ENCODE assay signal across 8 cellular contexts in the genomic region with DNA sequence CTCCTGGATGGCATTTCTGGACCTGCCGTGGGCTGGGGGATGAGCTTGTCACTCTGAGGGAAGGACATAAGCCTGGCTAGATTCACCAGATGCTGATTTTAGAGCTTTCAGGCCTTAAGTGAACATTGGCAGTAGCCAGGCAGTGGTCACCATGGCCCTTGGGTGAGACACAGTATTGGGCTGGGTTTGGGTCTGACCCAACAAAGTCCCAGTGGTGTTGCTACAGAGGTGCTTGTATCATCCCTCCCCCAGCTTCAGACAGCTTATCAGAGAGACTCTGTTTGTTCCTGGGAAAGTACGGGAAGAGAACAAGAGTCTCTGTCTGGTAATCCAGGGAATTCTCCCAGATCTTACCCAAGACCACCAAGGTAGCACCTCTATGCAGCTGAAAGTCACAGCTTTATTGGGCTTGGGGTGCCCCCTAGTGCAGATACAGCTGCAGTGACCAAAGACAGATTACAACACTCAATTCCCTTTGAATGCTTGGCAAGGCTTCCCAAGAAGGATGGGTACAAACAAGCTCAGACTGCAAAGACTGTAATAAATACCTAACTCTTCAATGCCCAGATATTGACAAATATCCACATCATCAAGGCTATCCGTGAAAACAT. TPM values are rescaled to one million over a fixed set of nuclear protein-coding genes. Genes with fewer than 3 reads are reported as not detected.
DNase-seq lines count a peak whose midpoint lies in the region; ATAC-seq, FAIRE-seq and TF ChIP-seq lines count a peak whose summit lies in the region.

No MANE protein-coding gene starts in this region.

- H3K36me3 ChIP-seq in gastroesophageal sphincter (no peaks in the 10 kb centered on the region), small intestine (ENCODE audit: control insufficient read depth in 2 of 2, insufficient read depth in 2 of 2, low read length in 2 of 2) (no peaks in the 10 kb centered on the region)

- peak in 3 of 4 experiments; percentile 28 to 46 (median 30) for TF ChIP-seq CTCF in gastroesophageal sphincter (IDR thresholded peaks at IDR 0.05)

- ATAC-seq in gastroesophageal sphincter = no peak
- no peak for ATAC-seq in GM18511 (IDR thresholded peaks at IDR 0.05; ENCODE audit: unreplicated experiment)
- no peak for ATAC-seq in HG03378 (IDR thresholded peaks at IDR 0.05; ENCODE audit: unreplicated experiment)

- no peak for TF ChIP-seq EP300 in gastroesophageal sphincter (IDR thresholded peaks at IDR 0.05)

- peak; percentile 38 for DNase-seq in stimulated activated CD4-positive, alpha-beta T cell treated with anti-CD3 and anti-CD28 coated beads, Interleukin-15, amount 100 ng/mL, for 24 hours
- no peak for DNase-seq in stimulated activated CD4-positive, alpha-beta T cell treated with anti-CD3 and anti-CD28 coated beads, Interleukin-12 subunit alpha, Interleukin-12 subunit beta, amount 100 ng/mL, for 4 hours
- peak; percentile 44 to 66 for DNase-seq in NCI-H524 (lab: John Stamatoyannopoulos, UW)
- DNase-seq in activated T-cell treated with anti-CD3 and anti-CD28 coated beads, Interleukin-2, amount 50 U/mL, for 1 hour = peak; percentile 56
- DNase-seq in small intestine = peak; percentile 16

- H3K27me3 ChIP-seq in gastroesophageal sphincter (peaks cover 4% of the 10 kb centered on the region), small intestine (ENCODE audit: control insufficient read depth in 2 of 2, insufficient read depth in 2 of 2, low read length in 2 of 2) (no peaks in the 10 kb centered on the region)

- TF ChIP-seq POLR2A in gastroesophageal sphincter (IDR thresholded peaks at IDR 0.05) = no peak

- 25 to 34% methylated on average over 2 of the region's 3 CpGs for WGBS in gastroesophageal sphincter (ENCODE audit: low coverage in 1 of 2), 2 donors
- 70 to 79% (median 71%) methylated on average over 3 of the region's 3 CpGs for WGBS in small intestine, 3 donors

- H3K27ac ChIP-seq in gastroesophageal sphincter (no peak overlapping the region), small intestine (ENCODE audit: low read depth in 1 of 2, low read length in 1 of 2) (no peak overlapping the region)

- H3K9me3 ChIP-seq in gastroesophageal sphincter (peaks cover 0 to 6% (median 0%) of the 10 kb centered on the region in 3 donors), small intestine (ENCODE audit: control insufficient read depth, low read depth) (no peaks in the 10 kb centered on the region)

- H3K4me3 ChIP-seq in gastroesophageal sphincter (no peak overlapping the region), small intestine (ENCODE audit: low read depth in 1 of 2, low read length in 2 of 2) (no peak overlapping the region)

- H3K4me1 ChIP-seq in gastroesophageal sphincter (no peaks in the 10 kb centered on the region), small intestine (ENCODE audit: control insufficient read depth in 2 of 2, insufficient read depth in 1 of 2, low read depth in 1 of 2, low read length in 1 of 2) (no peaks in the 10 kb centered on the region)

- FAIRE-seq in small intestine (lab: Jason Lieb, UNC) = no peak

RNA-seq across cellular contexts. Expression of a gene that starts 9.8 kb away (rescaled TPM):
- 10 to 100 TPM; 19.4 to 27.8 (median 26.7) TPM for total RNA-seq in gastroesophageal sphincter
- polyA plus RNA-seq in small intestine = 10 to 100 TPM in 1 of 3 donors, 1 to 10 TPM in 2; 7.6 to 40.4 (median 9.7) TPM

RNA-seq across cellular contexts. Expression of a gene that starts 19.9 kb away (rescaled TPM):
- total RNA-seq in gastroesophageal sphincter = 10 to 100 TPM in 3 of 4 donors, 1 to 10 TPM in 1; 5.8 to 16.5 (median 11.4) TPM
- 10 to 100 TPM in 1 of 3 donors, 1 to 10 TPM in 2; 4.9 to 13.2 (median 7.3) TPM for polyA plus RNA-seq in small intestine
